7 cellular contexts compared by ENCODE assay signal in the genomic region with DNA sequence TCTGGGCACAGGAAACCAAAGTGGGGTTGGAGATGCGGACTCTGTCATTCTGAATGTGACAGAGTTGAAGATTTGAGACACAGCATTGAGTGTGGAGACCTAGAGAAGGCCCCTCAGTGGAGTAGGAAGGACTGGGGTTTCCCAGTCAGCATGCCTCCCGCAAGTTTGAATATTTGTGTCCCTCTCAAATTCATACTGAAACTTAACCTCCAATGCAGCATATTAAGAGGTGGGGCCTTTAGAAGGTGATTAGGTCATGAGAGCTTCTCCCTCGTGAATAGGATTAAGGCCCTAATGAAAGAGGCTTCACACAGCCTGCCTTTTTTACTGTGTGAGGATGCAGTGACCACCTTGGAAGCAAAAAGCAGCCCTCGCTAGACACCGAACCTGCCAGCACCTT. TPM values are rescaled to one million over a fixed set of nuclear protein-coding genes. Genes with fewer than 3 reads are reported as not detected.
A peak's percentile ranks its signal among the peaks of the same experiment; 100 is the strongest.
DNase-seq lines count a peak whose midpoint lies in the region; ATAC-seq and TF ChIP-seq lines count a peak whose summit lies in the region.
"Had no signal": no experiment of that assay in that cellular context is flagged by ENCODE, and none has a peak within 500 bp of the region (broad histone marks: within the 10 kb centered on the region; RNA-seq: fewer than 3 reads in every experiment).

No MANE protein-coding gene starts in this region.

- WGBS in body of pancreas, 2 donors = 85% methylated on average over 5 of the region's 5 CpGs

- H3K4me3 ChIP-seq in vagina (no peak overlapping the region), H7 (ENCODE audit: insufficient read depth, low read depth, low read length) (no peak overlapping the region), body of pancreas (no peak overlapping the region)

- ATAC-seq in GM19351 (IDR thresholded peaks at IDR 0.05; ENCODE audit: unreplicated experiment) = peak; percentile 72
- peak; percentile 72 for ATAC-seq in HG02852 (IDR thresholded peaks at IDR 0.05; ENCODE audit: unreplicated experiment)
- no peak for ATAC-seq in body of pancreas
- ATAC-seq: effector memory CD8-positive, alpha-beta T cell had no signal

- no peak for DNase-seq in activated T-helper 2 cell treated with anti-CD3 and anti-CD28 coated beads, Interferon-gamma antibody, Interleukin-2, Interleukin-4, amounts not matched to agents 10 μg/mL and 5 μg/mL and 100 μg/mL, durations not matched to agents 14 hours and 24 hours and 36 hours (ENCODE audit: low spot score)
- DNase-seq in vagina (ENCODE audit: extremely low spot score in 2 of 2) (no peak), H7 (no peak), body of pancreas (no peak)
- DNase-seq: effector memory CD8-positive, alpha-beta T cell had no signal

- TF ChIP-seq POLR2A in vagina (IDR thresholded peaks at IDR 0.05) (no peak), body of pancreas (IDR thresholded peaks at IDR 0.05) (no peak)

- no peak overlapping the region for H3K4me3 Mint-ChIP-seq in activated T-helper 2 cell treated with anti-CD3 and anti-CD28 coated beads, Interferon-gamma antibody, Interleukin-2, Interleukin-4, amounts not matched to agents 10 μg/mL and 5 μg/mL and 100 μg/mL, durations not matched to agents 14 hours and 24 hours and 36 hours (ENCODE audit: low read depth)
- H3K4me3 Mint-ChIP-seq: effector memory CD8-positive, alpha-beta T cell had no signal

- H3K36me3 ChIP-seq in vagina (peaks cover 0 to 15% of the 10 kb centered on the region in 2 donors), H7 (replicated peaks; ENCODE audit: control insufficient read depth, insufficient read depth, low read length) (no peaks in the 10 kb centered on the region; the same call in none of the 2 replicates), body of pancreas (replicated peaks in 1 of 2; ENCODE audit: insufficient read depth in 1 of 2, low read depth in 2 of 2) (peaks cover 5 to 17% of the 10 kb centered on the region in 2 donors)

- H3K27ac ChIP-seq in vagina (no peak overlapping the region), body of pancreas (no peak overlapping the region)

- H3K4me1 ChIP-seq in vagina = no peaks in the 10 kb centered on the region
- H3K4me1 ChIP-seq in body of pancreas = peaks cover 5% of the 10 kb centered on the region

- H3K27ac Mint-ChIP-seq in activated T-helper 2 cell treated with anti-CD3 and anti-CD28 coated beads, Interferon-gamma antibody, Interleukin-2, Interleukin-4, amounts not matched to agents 10 μg/mL and 5 μg/mL and 100 μg/mL, durations not matched to agents 14 hours and 24 hours and 36 hours = peak overlapping the region; percentile 43
- H3K27ac Mint-ChIP-seq: effector memory CD8-positive, alpha-beta T cell had no signal

- H3K27me3 ChIP-seq in vagina = no peaks in the 10 kb centered on the region
- H3K27me3 ChIP-seq in H7 (ENCODE audit: control insufficient read depth, insufficient read depth, low read length) = no peaks in the 10 kb centered on the region
- H3K27me3 ChIP-seq in body of pancreas = no peaks in the 10 kb centered on the region

- H3K4me1 Mint-ChIP-seq in activated T-helper 2 cell treated with anti-CD3 and anti-CD28 coated beads, Interferon-gamma antibody, Interleukin-2, Interleukin-4, amounts not matched to agents 10 μg/mL and 5 μg/mL and 100 μg/mL, durations not matched to agents 14 hours and 24 hours and 36 hours (ENCODE audit: low read depth) = peaks cover 25% of the 10 kb centered on the region

- H3K27me3 Mint-ChIP-seq in activated T-helper 2 cell treated with anti-CD3 and anti-CD28 coated beads, Interferon-gamma antibody, Interleukin-2, Interleukin-4, amounts not matched to agents 10 μg/mL and 5 μg/mL and 100 μg/mL, durations not matched to agents 14 hours and 24 hours and 36 hours (ENCODE audit: low read depth) = no peaks in the 10 kb centered on the region
- H3K27me3 Mint-ChIP-seq: effector memory CD8-positive, alpha-beta T cell had no signal

- no peaks in the 10 kb centered on the region for H3K9me3 Mint-ChIP-seq in activated T-helper 2 cell treated with anti-CD3 and anti-CD28 coated beads, Interferon-gamma antibody, Interleukin-2, Interleukin-4, amounts not matched to agents 10 μg/mL and 5 μg/mL and 100 μg/mL, durations not matched to agents 14 hours and 24 hours and 36 hours
- H3K9me3 Mint-ChIP-seq: effector memory CD8-positive, alpha-beta T cell had no signal

- intact Hi-C loops in activated T-helper 2 cell treated with anti-CD3 and anti-CD28 coated beads, Interferon-gamma antibody, Interleukin-2, Interleukin-4, amounts not matched to agents 10 μg/mL and 5 μg/mL and 100 μg/mL, durations not matched to agents 14 hours and 24 hours and 36 hours (cut with micrococcal nuclease) = no loop called here
- intact Hi-C loops in vagina (cut with DNase I) (no loop called here), body of pancreas (cut with DNase I) (no loop called here)

- peaks cover 47% of the 10 kb centered on the region for H3K36me3 Mint-ChIP-seq in activated T-helper 2 cell treated with anti-CD3 and anti-CD28 coated beads, Interferon-gamma antibody, Interleukin-2, Interleukin-4, amounts not matched to agents 10 μg/mL and 5 μg/mL and 100 μg/mL, durations not matched to agents 14 hours and 24 hours and 36 hours (ENCODE audit: low read depth)

- no peak for TF ChIP-seq CTCF in vagina (IDR thresholded peaks at IDR 0.05)
- no peak for TF ChIP-seq CTCF in body of pancreas (IDR thresholded peaks at IDR 0.05)

- H3K9me3 ChIP-seq in vagina (no peaks in the 10 kb centered on the region), body of pancreas (no peaks in the 10 kb centered on the region)

RNA-seq across cellular contexts. Expression of gene HDDC3, which starts 8.0 kb away (rescaled TPM):
- total RNA-seq in activated T-helper 2 cell treated with anti-CD3 and anti-CD28 coated beads, Interferon-gamma antibody, Interleukin-2, Interleukin-4, amounts not matched to agents 10 μg/mL and 5 μg/mL and 100 μg/mL, durations not matched to agents 14 hours and 24 hours and 36 hours = 38.6 and 43.0 TPM in 2 replicates
- total RNA-seq in vagina (7.9 TPM), body of pancreas (10 to 100 TPM; 13.8 to 14.5 TPM)
- total RNA-seq in H7 (2014; rRNA removed; shearing (Covaris generic)) = 16.2 and 19.4 TPM in 2 replicates

RNA-seq across cellular contexts. Expression of gene UNC45A, which starts 10.7 kb away (rescaled TPM):
- 74.1 and 75.7 TPM in 2 replicates for total RNA-seq in activated T-helper 2 cell treated with anti-CD3 and anti-CD28 coated beads, Interferon-gamma antibody, Interleukin-2, Interleukin-4, amounts not matched to agents 10 μg/mL and 5 μg/mL and 100 μg/mL, durations not matched to agents 14 hours and 24 hours and 36 hours
- total RNA-seq in vagina = 62.1 TPM
- 85.9 and 87.2 TPM in 2 replicates for total RNA-seq in H7 (2014; rRNA removed; shearing (Covaris generic))
- total RNA-seq in body of pancreas = 10 to 100 TPM; 42.8 to 85.0 TPM

RNA-seq across cellular contexts. Expression of gene MAN2A2, which starts 21.3 kb away (rescaled TPM):
- total RNA-seq in activated T-helper 2 cell treated with anti-CD3 and anti-CD28 coated beads, Interferon-gamma antibody, Interleukin-2, Interleukin-4, amounts not matched to agents 10 μg/mL and 5 μg/mL and 100 μg/mL, durations not matched to agents 14 hours and 24 hours and 36 hours = 200 and 201 TPM in 2 replicates
- total RNA-seq in vagina (46.7 TPM), body of pancreas (100 to 1,000 TPM in 1 of 2 donors, 10 to 100 TPM in 1; 78.9 to 138 TPM)
- total RNA-seq in H7 (2014; rRNA removed; shearing (Covaris generic)) = 7.4 and 11.6 TPM in 2 replicates

RNA-seq across cellular contexts. Expression of gene RCCD1, which starts 30.3 kb away (rescaled TPM):
- total RNA-seq in activated T-helper 2 cell treated with anti-CD3 and anti-CD28 coated beads, Interferon-gamma antibody, Interleukin-2, Interleukin-4, amounts not matched to agents 10 μg/mL and 5 μg/mL and 100 μg/mL, durations not matched to agents 14 hours and 24 hours and 36 hours = 30.1 and 31.0 TPM in 2 replicates
- total RNA-seq in vagina (6.9 TPM), body of pancreas (10 to 100 TPM; 13.7 to 21.4 TPM)
- 28.3 and 39.4 TPM in 2 replicates for total RNA-seq in H7 (2014; rRNA removed; shearing (Covaris generic))

RNA-seq across cellular contexts. Expression of gene FES, which starts 40.1 kb away (rescaled TPM):
- 51.9 and 55.8 TPM in 2 replicates for total RNA-seq in activated T-helper 2 cell treated with anti-CD3 and anti-CD28 coated beads, Interferon-gamma antibody, Interleukin-2, Interleukin-4, amounts not matched to agents 10 μg/mL and 5 μg/mL and 100 μg/mL, durations not matched to agents 14 hours and 24 hours and 36 hours
- total RNA-seq in vagina (47.4 TPM), body of pancreas (10 to 100 TPM; 16.9 to 24.4 TPM)
- total RNA-seq in H7 (2014; rRNA removed; shearing (Covaris generic)) = 11.2 and 13.6 TPM in 2 replicates
